Comparison of ENCODE assay signal across 8 cellular contexts in genomic region chr1:114780344-114781226, GRCh38. TPM values are rescaled to one million over a fixed set of nuclear protein-coding genes. Genes with fewer than 3 reads are reported as not detected.
A peak's percentile ranks its signal among the peaks of the same experiment; 100 is the strongest.
DNase-seq lines count a peak whose midpoint lies in the region; ATAC-seq and TF ChIP-seq lines count a peak whose summit lies in the region.

TSS of gene SIKE1 (minus strand) at chr1:114780685. CDS start at chr1:114780607, 78 bp downstream.

- peak within 1 kb of the TSS; percentile 96 for H3K27ac ChIP-seq in left ventricle myocardium inferior (replicated peaks)

- intact Hi-C loops in T-helper 1 cell treated with Interleukin-12 subunit alpha and Interleukin-12 subunit beta and Interleukin-4 antibody, amounts not matched to agents 30 ng/mL and 1 ng/mL, for 36 hours (cut with micrococcal nuclease): loop anchor here (1.0 to 5.0 kb wide), 11 partner anchors 23 to 968 kb away; partner anchors contain the start of genes BCAS2, CSDE1, DENND2C and NRAS
- intact Hi-C loops in left ventricle myocardium inferior (cut with micrococcal nuclease): no loop called here

- peaks cover 29% of the 10 kb centered on the region for H3K27me3 Mint-ChIP-seq in progenitor cell of endocrine pancreas

- peaks cover 9% of the 10 kb centered on the region for H3K4me1 Mint-ChIP-seq in progenitor cell of endocrine pancreas (ENCODE audit: low read depth)

- in situ Hi-C loops in GM13977 (cut with MboI; ENCODE audit: low pct_unique_long_range_greater_than_20kb, low sequenced_read_pairs, unreplicated experiment): no loop called here

- peak within 1 kb of the TSS; percentile 100 for H3K4me3 Mint-ChIP-seq in progenitor cell of endocrine pancreas (ENCODE audit: low read depth)

- H3K9me3 ChIP-seq in left ventricle myocardium inferior (replicated peaks): peaks cover 3% of the 10 kb centered on the region

- DNase-seq in GM13977 (ENCODE audit: low spot score) (peak; percentile 89), NCI-H146 treated with DMSO at 0.1 percent for 48 hours (lab: John Stamatoyannopoulos, UW; ENCODE audit: unreplicated experiment) (peak; percentile 78), amniotic stem cell (lab: John Stamatoyannopoulos, UW) (peak; percentile 85), left ventricle myocardium inferior (peak; percentile 90), progenitor cell of endocrine pancreas (ENCODE audit: low spot score, unreplicated experiment) (peak; percentile 75), ureter (ENCODE audit: low spot score) (peak; percentile 95)

- peaks cover 2% of the 10 kb centered on the region for H3K27me3 ChIP-seq in left ventricle myocardium inferior (ENCODE audit: low read depth)

- peak within 1 kb of the TSS; percentile 99 for H3K27ac Mint-ChIP-seq in progenitor cell of endocrine pancreas

- H3K4me1 ChIP-seq in left ventricle myocardium inferior: peaks cover 33% of the 10 kb centered on the region

- H3K9me3 Mint-ChIP-seq in progenitor cell of endocrine pancreas (ENCODE audit: low read depth): no peaks in the 10 kb centered on the region

- peaks cover 11% of the 10 kb centered on the region for H3K36me3 Mint-ChIP-seq in progenitor cell of endocrine pancreas (ENCODE audit: insufficient read depth)

- H3K36me3 ChIP-seq in left ventricle myocardium inferior: peaks cover 33% of the 10 kb centered on the region

- peak; percentile 99 for ATAC-seq in HG02884 (IDR thresholded peaks at IDR 0.05; ENCODE audit: unreplicated experiment)

- H3K4me3 ChIP-seq in left ventricle myocardium inferior: peak within 1 kb of the TSS; percentile 97

- TF ChIP-seq CTCF in GM13977 (IDR thresholded peaks at IDR 0.05; ENCODE audit: extremely low read depth, insufficient read depth, missing control alignments): no peak
- TF ChIP-seq CTCF in left ventricle myocardium inferior (IDR thresholded peaks at IDR 0.05; ENCODE audit: borderline replicate concordance): no peak
- TF ChIP-seq CTCF in progenitor cell of endocrine pancreas (IDR thresholded peaks at IDR 0.05; ENCODE audit: unreplicated experiment): peak; percentile 11

RNA-seq across cellular contexts. Expression of gene SIKE1, which starts in this region (rescaled TPM):
- total RNA-seq in T-helper 1 cell treated with Interleukin-12 subunit alpha and Interleukin-12 subunit beta and Interleukin-4 antibody, amounts not matched to agents 30 ng/mL and 1 ng/mL, for 36 hours: 59.6 and 68.1 TPM in 2 replicates
- total RNA-seq in left ventricle myocardium inferior (26.0 TPM), progenitor cell of endocrine pancreas (52.0 and 60.0 TPM in 2 replicates), ureter (40.6 TPM)

Comparison
In these comparisons a context has a peak if more than half of its experiments do, and no peak if none do; other contexts are left out.
1. Peak in every context shown above with its lines: DNase-seq, ATAC-seq, H3K4me3 ChIP-seq and H3K27ac ChIP-seq.